In the genomic region with DNA sequence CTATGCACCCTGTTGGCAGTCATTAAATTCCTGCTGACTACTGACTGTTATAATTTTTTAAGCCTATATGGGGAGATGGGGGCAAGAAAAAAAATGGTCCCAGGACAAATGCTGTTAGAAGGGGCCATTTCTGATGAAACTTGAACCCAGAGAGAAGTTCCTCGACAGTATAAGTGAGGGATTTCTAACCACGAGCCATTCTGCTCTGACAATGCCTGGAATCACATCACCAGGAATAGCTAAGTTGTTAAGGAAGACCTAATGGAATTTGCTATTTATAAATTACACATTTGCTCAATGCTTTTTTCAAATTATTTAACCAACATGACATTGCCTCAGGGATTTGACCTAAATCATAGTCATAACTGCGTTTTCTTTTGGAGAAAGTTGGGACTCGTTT, we compare ENCODE assay signal across 9 cellular contexts. TPM values are rescaled to one million over a fixed set of nuclear protein-coding genes. Genes with fewer than 3 reads are reported as not detected.
"Had no signal": no experiment of that assay in that cellular context is flagged by ENCODE, and none has a peak within 500 bp of the region (broad histone marks: within the 10 kb centered on the region; RNA-seq: fewer than 3 reads in every experiment).

No MANE protein-coding gene starts in this region.

- H3K9me3 Mint-ChIP-seq: H9 had no signal

- H3K27ac Mint-ChIP-seq: H9 had no signal

- H3K27ac ChIP-seq: GM23248 had no signal

- ATAC-seq: K562 had no signal

- H3K4me3 ChIP-seq: GM23248, K562 had no signal

- FAIRE-seq: HTR-8/SVneo, K562 had no signal

- H3K4me3 Mint-ChIP-seq: H9 had no signal

- H3K9ac ChIP-seq: GM23248 had no signal

- DNase-seq: GM23248, GOT3, H9, HCEC 1CT, IMR-90, KG1 had no signal

- H2AFZ ChIP-seq: GM23248 had no signal

RNA-seq across cellular contexts. Expression of gene LHX9, which starts 55.2 kb away (rescaled TPM):
- total RNA-seq: H9, HT-29, K562 had no signal
